Comparison of ENCODE assay signal across 8 cellular contexts in genomic region chr16:89256651-89257254, GRCh38. TPM values are rescaled to one million over a fixed set of nuclear protein-coding genes. Genes with fewer than 3 reads are reported as not detected.
DNase-seq lines count a peak whose midpoint lies in the region; ATAC-seq and TF ChIP-seq lines count a peak whose summit lies in the region.

No MANE protein-coding gene starts in this region.

- TF ChIP-seq CTCF in GM23338 (conservative IDR thresholded peaks at IDR 0.05; ENCODE audit: low read depth in 2 of 2) (no peak), smooth muscle cell (IDR thresholded peaks at IDR 0.05; ENCODE audit: borderline replicate concordance, insufficient read depth, poor library complexity, severe bottlenecking) (no peak), uterus (IDR thresholded peaks at IDR 0.05) (no peak)

- intact Hi-C loops in uterus (cut with DNase I; ENCODE audit: low total_unique reads): no loop called here

- H4K20me1 ChIP-seq in GM23338 (replicated peaks; ENCODE audit: insufficient read depth) (no peaks in the 10 kb centered on the region), smooth muscle cell (ENCODE audit: low read depth) (no peaks in the 10 kb centered on the region)

- H3K27ac ChIP-seq in GM23338 (ENCODE audit: low read depth) (no peak overlapping the region), smooth muscle cell (ENCODE audit: low read depth) (no peak overlapping the region), uterus (no peak overlapping the region)

- H3K27me3 ChIP-seq in GM23338 (ENCODE audit: insufficient read depth) (peaks cover 19% of the 10 kb centered on the region), iPS-15b (ENCODE audit: control insufficient read depth, insufficient read depth, low read length) (peaks cover 10% of the 10 kb centered on the region), smooth muscle cell (ENCODE audit: low read depth) (peaks cover 11% of the 10 kb centered on the region), uterus (peaks cover 0 to 7% of the 10 kb centered on the region in 2 donors)

- peaks cover 12% of the 10 kb centered on the region for H3K4me1 Mint-ChIP-seq in GM23338

- H3F3A ChIP-seq in GM23338 (replicated peaks; ENCODE audit: low read depth) (no peaks in the 10 kb centered on the region), smooth muscle cell (ENCODE audit: low read depth) (no peaks in the 10 kb centered on the region)

- peaks cover 4% of the 10 kb centered on the region; the same call in 2 of the 3 replicates for H3K36me3 Mint-ChIP-seq in GM23338 (ENCODE audit: low read depth)

- H3K4me1 ChIP-seq in GM23338 (ENCODE audit: insufficient read depth) (peaks cover 6% of the 10 kb centered on the region; the same call in 1 of the 2 replicates), iPS-15b (ENCODE audit: control insufficient read depth, insufficient read depth, low read length) (no peaks in the 10 kb centered on the region), smooth muscle cell (ENCODE audit: low read depth) (no peaks in the 10 kb centered on the region), uterus (peaks cover 0 to 7% of the 10 kb centered on the region in 2 donors)

- no peaks in the 10 kb centered on the region for H3K9me3 ChIP-seq in iPS-15b (ENCODE audit: control insufficient read depth, insufficient read depth, low read length)
- H3K9me3 ChIP-seq in smooth muscle cell (replicated peaks; ENCODE audit: low read depth): no peaks in the 10 kb centered on the region
- no peaks in the 10 kb centered on the region for H3K9me3 ChIP-seq in uterus

- DNase-seq in GM23338 (ENCODE audit: low spot score): peak; percentile 89
- DNase-seq in T-helper 2 cell: peak; percentile 41 to 84 (median 67)
- peak in 47 of 58 donors; percentile 6 to 80 (median 46) for DNase-seq in anterior cingulate cortex (lab: John Stamatoyannopoulos, UW)
- DNase-seq in smooth muscle cell (lab: John Stamatoyannopoulos, UW; ENCODE audit: unreplicated experiment): peak; percentile 13
- DNase-seq in uterus: no peak
- no peak for DNase-seq in NCI-H187 (lab: John Stamatoyannopoulos, UW)

- TF ChIP-seq POLR2A in uterus (IDR thresholded peaks at IDR 0.05): no peak

- no peaks in the 10 kb centered on the region; the same call in 1 of the 3 replicates for H3K9me3 Mint-ChIP-seq in GM23338

- H3K4me2 ChIP-seq in GM23338 (peak overlapping the region; percentile 88), smooth muscle cell (peak overlapping the region; percentile 81)

- H3K79me2 ChIP-seq in GM23338 (replicated peaks; ENCODE audit: insufficient read depth) (no peaks in the 10 kb centered on the region), smooth muscle cell (ENCODE audit: low read depth) (no peaks in the 10 kb centered on the region)

- H3K4me3 ChIP-seq in GM23338 (peak overlapping the region; percentile 65), iPS-15b (ENCODE audit: low read depth, low read length) (peak overlapping the region; percentile 50), smooth muscle cell (peak overlapping the region; percentile 39), uterus (peak overlapping the region in 1 of 2 donors; percentile 35)

- no peaks in the 10 kb centered on the region for H3K9me2 ChIP-seq in GM23338 (ENCODE audit: insufficient read depth)

- peak overlapping the region; percentile 37 for H3K9ac ChIP-seq in iPS-15b (ENCODE audit: low read depth, low read length)
- H3K9ac ChIP-seq in smooth muscle cell (ENCODE audit: low read depth): no peak overlapping the region

- WGBS in smooth muscle cell (ENCODE audit: low lambda C conversion rate): 22% methylated on average over 47 of the region's 57 CpGs

- peak overlapping the region; percentile 63; the same call in 2 of the 3 replicates for H3K4me3 Mint-ChIP-seq in GM23338

- H3K36me3 ChIP-seq in GM23338 (ENCODE audit: insufficient read depth): no peaks in the 10 kb centered on the region
- no peaks in the 10 kb centered on the region for H3K36me3 ChIP-seq in iPS-15b (ENCODE audit: control insufficient read depth, insufficient read depth, low read length)
- no peaks in the 10 kb centered on the region for H3K36me3 ChIP-seq in smooth muscle cell (ENCODE audit: low read depth)
- H3K36me3 ChIP-seq in uterus: no peaks in the 10 kb centered on the region

- ATAC-seq in GM23338 (peak; percentile 77), GM21737 (IDR thresholded peaks at IDR 0.05; ENCODE audit: unreplicated experiment) (no peak)

- peaks cover 23% of the 10 kb centered on the region for H3K27me3 Mint-ChIP-seq in GM23338 (ENCODE audit: insufficient read depth, low read depth, poor library complexity)

- peak overlapping the region; percentile 81 for H2AFZ ChIP-seq in GM23338
- H2AFZ ChIP-seq in smooth muscle cell (ENCODE audit: low read depth): no peak overlapping the region

- H3K27ac Mint-ChIP-seq in GM23338: 0 out of 2 replicates have a peak overlapping the region, but pooled peaks have one; percentile 62

TF ChIP-seq in GM23338, 12 proteins besides CTCF, POLR2A, EP300 and RAD21 (continues in another document):
- no peak for TF ChIP-seq STAT1 (IDR thresholded peaks at IDR 0.05; ENCODE audit: unreplicated experiment)
- no peak for TF ChIP-seq ZNF462 (CRISPR knock-in tag; IDR thresholded peaks at IDR 0.05)
- TF ChIP-seq ZNF331 (CRISPR knock-in tag; IDR thresholded peaks at IDR 0.05; ENCODE audit: low read depth): no peak
- TF ChIP-seq JUNB (IDR thresholded peaks at IDR 0.05; ENCODE audit: unreplicated experiment): no peak

RNA-seq across cellular contexts. Expression of gene ZNF778, which starts 39.2 kb away (rescaled TPM):
- 18.1 and 43.4 TPM in 2 replicates for total RNA-seq in GM23338 (2014; rRNA removed; shearing (Covaris generic))
- polyA plus RNA-seq in GM23338 (2016; fragmentation: Nextera tagmentation; extraction: Ambion mirVana): 5.4 and 7.9 TPM in 2 replicates
- 6.2 and 6.7 TPM in 2 replicates for total RNA-seq in smooth muscle cell
- polyA plus RNA-seq in smooth muscle cell: 1.6 and 3.0 TPM in 2 replicates
- total RNA-seq in uterus: 10 to 100 TPM in 3 of 4 donors, 1 to 10 TPM in 1; 7.4 to 30.2 (median 15.9) TPM

RNA-seq across cellular contexts. Expression of gene SLC22A31, which starts 56.4 kb away (rescaled TPM):
- total RNA-seq in GM23338 (2014; rRNA removed; shearing (Covaris generic)): 7.9 and 13.8 TPM in 2 replicates
- polyA plus RNA-seq in GM23338 (2016; fragmentation: Nextera tagmentation; extraction: Ambion mirVana) (2.1 TPM in 2 replicates), smooth muscle cell (0.43 TPM in 1 of 2 replicates, not detected in the other)
- total RNA-seq in smooth muscle cell (not detected in 2 replicates), uterus (not detected)

Comparison
In these comparisons a context has a peak if more than half of its experiments do, and no peak if none do; other contexts are left out.
1. DNase-seq: peak in GM23338 (single experiment), T-helper 2 cell (5 of 5), anterior cingulate cortex (47 of 58) and smooth muscle cell (single experiment); none in uterus (0 of 2) and NCI-H187 (0 of 2).